In genomic region chr20:59633646-59634045, GRCh38 we compare ENCODE assay signal across 22 cellular contexts. TPM values are rescaled to one million over a fixed set of nuclear protein-coding genes. Genes with fewer than 3 reads are reported as not detected.
"Had no signal": no experiment of that assay in that cellular context is flagged by ENCODE, and none has a peak within 500 bp of the region (broad histone marks: within the 10 kb centered on the region; RNA-seq: fewer than 3 reads in every experiment).

No MANE protein-coding gene starts in this region.

- H3K27me3 ChIP-seq: gastrocnemius medialis, pancreas, right lobe of liver, testis had no signal

- H3K4me2 ChIP-seq: smooth muscle cell had no signal

- FAIRE-seq: keratinocyte, pancreas had no signal

- H3K4me1 ChIP-seq: gastrocnemius medialis, pancreas, right lobe of liver, testis, tibial artery had no signal

- DNase-seq: cortex of kidney; effector CD4-positive, alpha-beta T cell; foreskin fibroblast; gastrocnemius medialis; natural killer cell; occipital lobe; pancreas; right lobe of liver; stimulated activated CD4-positive, alpha-beta T cell treated with anti-CD3 and anti-CD28 coated beads, Interleukin-12 subunit alpha, Interleukin-12 subunit beta, amount 100 ng/mL, for 4 hours; stimulated activated CD4-positive, alpha-beta T cell treated with anti-CD3 and anti-CD28 coated beads, Interleukin-1b, Interleukin-23, amount 100 ng/mL, for 48 hours; stimulated activated CD4-positive, alpha-beta T cell treated with anti-CD3 and anti-CD28 coated beads, Interleukin-4, amount 100 ng/mL, for 1 hour; stimulated activated CD8-positive, alpha-beta memory T cell treated with anti-CD3 and anti-CD28 coated beads, Interleukin-4, amount 100 ng/mL, for 48 hours; stimulated activated naive CD4-positive, alpha-beta T cell; stimulated activated naive CD8-positive, alpha-beta T cell treated with anti-CD3 and anti-CD28 coated beads, Interleukin-15, amount 100 ng/mL, for 72 hours; testis; tibial artery had no signal

- H3K4me3 ChIP-seq: gastrocnemius medialis, lung, pancreas, right lobe of liver, smooth muscle cell, testis, tibial artery had no signal

- H3K36me3 ChIP-seq: gastrocnemius medialis, pancreas, right lobe of liver, tibial artery had no signal

- H3K9me3 ChIP-seq: gastrocnemius medialis, pancreas, right lobe of liver, testis, tibial artery had no signal

- H3K27ac ChIP-seq: gastrocnemius medialis, pancreas, right lobe of liver, testis, tibial artery had no signal

RNA-seq across cellular contexts. Expression of gene PHACTR3, which starts 29.3 kb away (rescaled TPM):
- total RNA-seq: esophagus mucosa, glomerular endothelial cell, natural killer cell, pulmonary artery endothelial cell had no signal
